Comparison of ENCODE assay signal across 10 cellular contexts in genomic region chr4:4761128-4761991, GRCh38.
DNase-seq lines count a peak whose midpoint lies in the region; ATAC-seq, FAIRE-seq and TF ChIP-seq lines count a peak whose summit lies in the region.
"Had no signal": no experiment of that assay in that cellular context is flagged by ENCODE, and none has a peak within 500 bp of the region (broad histone marks: within the 10 kb centered on the region; RNA-seq: fewer than 3 reads in every experiment).

No MANE protein-coding gene starts in this region.

- no peak overlapping the region for H3K9ac ChIP-seq in DND-41 (ENCODE audit: low read depth, low read length)
- H3K9ac ChIP-seq in K562 (ENCODE audit: insufficient read depth in 1 of 2, low read depth in 2 of 2, low read length in 2 of 2), result no peak overlapping the region; a peak in 1 of 4 replicates

- CTCF ChIA-PET in K562 (lab: Yijun Ruan, JAX; ENCODE audit: low intra/inter-chr PET ratio), result interaction anchor here (0.6 to 0.8 kb wide), 2 partner anchors 13 to 273 kb away, joined by 3 to 4 read pairs; no protein-coding TSS in a partner anchor

- no peaks in the 10 kb centered on the region for H3K79me2 ChIP-seq in DND-41 (ENCODE audit: insufficient read depth, low read length)
- no peaks in the 10 kb centered on the region for H3K79me2 ChIP-seq in K562 (ENCODE audit: control insufficient read depth, insufficient read depth, low read length)

- no peaks in the 10 kb centered on the region for H3K36me3 Mint-ChIP-seq in mesothelial cell of epicardium
- H3K36me3 Mint-ChIP-seq in activated T-helper 2 cell treated with anti-CD3 and anti-CD28 coated beads, Interferon-gamma antibody, Interleukin-2, Interleukin-4, amounts not matched to agents 10 μg/mL and 5 μg/mL and 100 μg/mL, durations not matched to agents 14 hours and 24 hours and 36 hours (ENCODE audit: low read depth), result no peaks in the 10 kb centered on the region

- BruUV-seq in K562 (replicated peaks; lab: Mats Ljungman, UMichigan), result no TSS peak

- ATAC-seq in DND-41 (ENCODE audit: insufficient read depth, low read depth) (no peak), K562 (peak; percentile 84)
- ATAC-seq: esophagus mucosa had no signal

- H3K4me3 ChIP-seq in DND-41 (ENCODE audit: low read depth in 1 of 2, low read length in 2 of 2) (no peak overlapping the region), HFF-Myc (replicated peaks; ENCODE audit: low read depth, low read length) (no peak overlapping the region), K562 (no peak overlapping the region)
- H3K4me3 ChIP-seq: PC-9 had no signal

- no peaks in the 10 kb centered on the region for H3K9me1 ChIP-seq in K562 (ENCODE audit: control insufficient read depth, insufficient read depth, low read length)

- no peak for TF ChIP-seq EP300 in K562 (IDR thresholded peaks at IDR 0.05; ENCODE audit: low read length)

- DNase-seq in DND-41 (no peak), HFF-Myc (ENCODE audit: extremely low read depth, low read depth) (no peak), K562 (ENCODE audit: extremely low read depth in 1 of 4, low spot score in 3 of 4) (peak; percentile 15 to 47 (median 30)), mesothelial cell of epicardium (ENCODE audit: low spot score in 2 of 2, unreplicated experiment in 2 of 2) (no peak), SHP77 treated with DMSO at 0.1 percent for 48 hours (lab: John Stamatoyannopoulos, UW) (no peak), CD1c-positive myeloid dendritic cell (ENCODE audit: extremely low spot score) (no peak)
- DNase-seq in activated T-helper 2 cell treated with anti-CD3 and anti-CD28 coated beads, Interferon-gamma antibody, Interleukin-2, Interleukin-4, amounts not matched to agents 10 μg/mL and 5 μg/mL and 100 μg/mL, durations not matched to agents 14 hours and 24 hours and 36 hours (ENCODE audit: low spot score), result no peak
- DNase-seq in stimulated activated CD8-positive, alpha-beta memory T cell treated with anti-CD3 and anti-CD28 coated beads, Interleukin-4, amount 100 ng/mL, for 48 hours, result no peak
- DNase-seq: PC-9 had no signal

- H3K27ac Mint-ChIP-seq in mesothelial cell of epicardium, result peak overlapping the region; percentile 30
- no peak overlapping the region for H3K27ac Mint-ChIP-seq in activated T-helper 2 cell treated with anti-CD3 and anti-CD28 coated beads, Interferon-gamma antibody, Interleukin-2, Interleukin-4, amounts not matched to agents 10 μg/mL and 5 μg/mL and 100 μg/mL, durations not matched to agents 14 hours and 24 hours and 36 hours

- no peaks in the 10 kb centered on the region for H3K27me3 ChIP-seq in DND-41 (ENCODE audit: insufficient read depth, low read length, poor library complexity)
- H3K27me3 ChIP-seq in K562 (ENCODE audit: control insufficient read depth in 2 of 2, insufficient read depth in 2 of 2, low read length in 2 of 2), result peaks cover 51 to 88% of the 10 kb centered on the region in 2 experiments

- H3K4me2 ChIP-seq in DND-41 (ENCODE audit: insufficient read depth, low read length), result no peak overlapping the region
- H3K4me2 ChIP-seq in K562 (ENCODE audit: insufficient read depth, low read length), result no peak overlapping the region

- no peaks in the 10 kb centered on the region for H3K9me3 Mint-ChIP-seq in mesothelial cell of epicardium
- H3K9me3 Mint-ChIP-seq in activated T-helper 2 cell treated with anti-CD3 and anti-CD28 coated beads, Interferon-gamma antibody, Interleukin-2, Interleukin-4, amounts not matched to agents 10 μg/mL and 5 μg/mL and 100 μg/mL, durations not matched to agents 14 hours and 24 hours and 36 hours, result no peaks in the 10 kb centered on the region

- H3K4me1 ChIP-seq in DND-41 (ENCODE audit: insufficient read depth, low read length) (no peaks in the 10 kb centered on the region; the same call in 1 of the 2 replicates), K562 (replicated peaks in 1 of 2; ENCODE audit: control insufficient read depth in 2 of 2, insufficient read depth in 2 of 2, low read length in 2 of 2) (no peaks in the 10 kb centered on the region)

- no peaks in the 10 kb centered on the region for H3K9me3 ChIP-seq in DND-41 (ENCODE audit: insufficient read depth, low read length, severe bottlenecking)
- no peaks in the 10 kb centered on the region for H3K9me3 ChIP-seq in K562 (replicated peaks; ENCODE audit: control insufficient read depth, insufficient read depth, low read depth, low read length)

- H3K36me3 ChIP-seq in DND-41 (ENCODE audit: insufficient read depth, low read length) (no peaks in the 10 kb centered on the region), K562 (ENCODE audit: control insufficient read depth, insufficient read depth, low read length) (no peaks in the 10 kb centered on the region)

- TF ChIP-seq CTCF in DND-41 (IDR thresholded peaks at IDR 0.05; ENCODE audit: borderline replicate concordance, extremely low read depth, low read length, poor library complexity, severe bottlenecking), result peak; percentile 30
- TF ChIP-seq CTCF in HFF-Myc (IDR thresholded peaks at IDR 0.05; ENCODE audit: low read depth, low read length, missing control alignments), result peak; percentile 50
- TF ChIP-seq CTCF in K562 (IDR thresholded peaks at IDR 0.05 in 2 of 3, conservative IDR thresholded peaks at IDR 0.05 in 1 of 3; ENCODE audit: insufficient read depth in 2 of 3, low read depth in 1 of 3, low read length in 3 of 3), result peak; percentile 58 to 71 (median 66)
- TF ChIP-seq CTCF in mesothelial cell of epicardium (IDR thresholded peaks at IDR 0.05; ENCODE audit: unreplicated experiment), result no peak

- TF ChIP-seq POLR2A in K562 (conservative IDR thresholded peaks at IDR 0.05), result no peak

- H3K27me3 Mint-ChIP-seq in mesothelial cell of epicardium (ENCODE audit: low read depth), result peaks cover 2% of the 10 kb centered on the region
- no peaks in the 10 kb centered on the region for H3K27me3 Mint-ChIP-seq in activated T-helper 2 cell treated with anti-CD3 and anti-CD28 coated beads, Interferon-gamma antibody, Interleukin-2, Interleukin-4, amounts not matched to agents 10 μg/mL and 5 μg/mL and 100 μg/mL, durations not matched to agents 14 hours and 24 hours and 36 hours (ENCODE audit: low read depth)

- in situ Hi-C loops in K562 (cut with MboI), result no loop called here

- no peak overlapping the region for H2AFZ ChIP-seq in DND-41 (ENCODE audit: low read depth, low read length)
- no peak overlapping the region for H2AFZ ChIP-seq in K562 (ENCODE audit: low read depth, low read length)
- H2AFZ ChIP-seq: PC-9 had no signal

- 4% methylated on average over 20 of the region's 20 CpGs for WGBS in K562 (ENCODE audit: insufficient coverage, low coverage, missing lambda C conversion rate)

- peak in 1 of 2 experiments; percentile 53; a peak in 3 of 4 replicates for TF ChIP-seq RAD21 in K562 (CRISPR knock-in tag; conservative IDR thresholded peaks at IDR 0.05 in 1 of 2, IDR thresholded peaks at IDR 0.05 in 1 of 2)

- intact Hi-C loops in K562 (cut with micrococcal nuclease), result loop anchor here (1.0 kb wide), 1 partner anchor 273 kb away; no protein-coding TSS in a partner anchor
- intact Hi-C loops in activated T-helper 2 cell treated with anti-CD3 and anti-CD28 coated beads, Interferon-gamma antibody, Interleukin-2, Interleukin-4, amounts not matched to agents 10 μg/mL and 5 μg/mL and 100 μg/mL, durations not matched to agents 14 hours and 24 hours and 36 hours (cut with micrococcal nuclease), result loop anchor here (5.0 kb wide), 1 partner anchor 274 kb away; no protein-coding TSS in a partner anchor

- H3K27ac ChIP-seq in DND-41 (ENCODE audit: low read length) (no peak overlapping the region), K562 (ENCODE audit: extremely low read depth, low read depth, low read length) (no peak overlapping the region)

- no peak overlapping the region for H3K4me3 Mint-ChIP-seq in mesothelial cell of epicardium
- no peak overlapping the region for H3K4me3 Mint-ChIP-seq in activated T-helper 2 cell treated with anti-CD3 and anti-CD28 coated beads, Interferon-gamma antibody, Interleukin-2, Interleukin-4, amounts not matched to agents 10 μg/mL and 5 μg/mL and 100 μg/mL, durations not matched to agents 14 hours and 24 hours and 36 hours (ENCODE audit: low read depth)

- POLR2A ChIA-PET in K562 (lab: Yijun Ruan, JAX), result interaction anchor here (1.0 to 1.1 kb wide), 2 partner anchors 14 kb away, joined by 3 read pairs; no protein-coding TSS in a partner anchor

- no peak for FAIRE-seq in K562 (lab: Jason Lieb, UNC)

- H3K4me1 Mint-ChIP-seq in mesothelial cell of epicardium, result peaks cover 52% of the 10 kb centered on the region
- H3K4me1 Mint-ChIP-seq in activated T-helper 2 cell treated with anti-CD3 and anti-CD28 coated beads, Interferon-gamma antibody, Interleukin-2, Interleukin-4, amounts not matched to agents 10 μg/mL and 5 μg/mL and 100 μg/mL, durations not matched to agents 14 hours and 24 hours and 36 hours (ENCODE audit: low read depth), result peaks cover 5% of the 10 kb centered on the region

- no peaks in the 10 kb centered on the region for H4K20me1 ChIP-seq in DND-41 (ENCODE audit: insufficient read depth, low read length)
- peaks cover 17% of the 10 kb centered on the region; the same call in 1 of the 2 replicates for H4K20me1 ChIP-seq in K562 (replicated peaks; ENCODE audit: control insufficient read depth, insufficient read depth, low read length)

TF ChIP-seq in K562, 482 proteins besides CTCF, POLR2A, EP300 and RAD21 (continues in another document):
- TF ChIP-seq BACH1 (tag; IDR thresholded peaks at IDR 0.05) (no peak), NR2C1 (IDR thresholded peaks at IDR 0.05) (no peak), NR2C1 (tag; IDR thresholded peaks at IDR 0.05) (no peak), ZBTB17 (CRISPR knock-in tag; IDR thresholded peaks at IDR 0.05) (no peak), HNRNPL (IDR thresholded peaks at IDR 0.05; ENCODE audit: low read depth, low read length) (no peak), ZNF436 (CRISPR knock-in tag; IDR thresholded peaks at IDR 0.05) (no peak), GABPB1 (CRISPR knock-in tag; IDR thresholded peaks at IDR 0.05) (no peak), KLF1 (tag; IDR thresholded peaks at IDR 0.05) (no peak), HSF4 (CRISPR knock-in tag; IDR thresholded peaks at IDR 0.05; ENCODE audit: borderline replicate concordance) (no peak), SNRNP70 (optimal IDR thresholded peaks at IDR 0.05; ENCODE audit: low read depth, low read length) (no peak), E2F4 (CRISPR knock-in tag; IDR thresholded peaks at IDR 0.05; ENCODE audit: low read depth) (no peak), GTF2E2 (tag; IDR thresholded peaks at IDR 0.05) (no peak)

Comparison
In these comparisons a context has a peak if more than half of its experiments do, and no peak if none do; other contexts are left out.
1. DNase-seq: peak in K562 (4 of 4); none in DND-41 (single experiment), HFF-Myc (single experiment), mesothelial cell of epicardium (0 of 2), SHP77 treated with DMSO at 0.1 percent for 48 hours (single experiment), activated T-helper 2 cell treated with anti-CD3 and anti-CD28 coated beads, Interferon-gamma antibody, Interleukin-2, Interleukin-4, amounts not matched to agents 10 μg/mL and 5 μg/mL and 100 μg/mL, durations not matched to agents 14 hours and 24 hours and 36 hours (single experiment), stimulated activated CD8-positive, alpha-beta memory T cell treated with anti-CD3 and anti-CD28 coated beads, Interleukin-4, amount 100 ng/mL, for 48 hours (single experiment) and CD1c-positive myeloid dendritic cell (single experiment).